In genomic region chr11:44559207-44559943, GRCh38 we compare ENCODE assay signal across 8 cellular contexts. TPM values are rescaled to one million over a fixed set of nuclear protein-coding genes. Genes with fewer than 3 reads are reported as not detected.
DNase-seq lines count a peak whose midpoint lies in the region; ATAC-seq and TF ChIP-seq lines count a peak whose summit lies in the region.

No MANE protein-coding gene starts in this region.

- peak; percentile 72 for DNase-seq in NAMALWA (ENCODE audit: low spot score)
- DNase-seq in iPS DF 6.9 (ENCODE audit: low read depth, low spot score) = peak; percentile 82
- DNase-seq in NCI-H2107 (lab: John Stamatoyannopoulos, UW) = no peak
- no peak for DNase-seq in SK-N-DZ (ENCODE audit: low spot score)
- no peak for DNase-seq in DMS53 (lab: John Stamatoyannopoulos, UW)
- DNase-seq in transverse colon = no peak

- ATAC-seq in GM18868 (IDR thresholded peaks at IDR 0.05; ENCODE audit: unreplicated experiment) = peak; percentile 87
- ATAC-seq in HG02610 (IDR thresholded peaks at IDR 0.05; ENCODE audit: unreplicated experiment) = peak; percentile 89

- intact Hi-C loops in transverse colon (cut with DNase I; ENCODE audit: low total_unique reads) = no loop called here

- H3K36me3 ChIP-seq in iPS DF 6.9 (ENCODE audit: control insufficient read depth, insufficient read depth, low read length) (no peaks in the 10 kb centered on the region), transverse colon (no peaks in the 10 kb centered on the region)

- H3K27me3 ChIP-seq in iPS DF 6.9 (ENCODE audit: control insufficient read depth, insufficient read depth, low read length) (peaks cover 1% of the 10 kb centered on the region; the same call in 1 of the 2 replicates), transverse colon (no peaks in the 10 kb centered on the region)

- no CpG with 5 or more reads among the region's 9 CpGs for WGBS in iPS DF 6.9 (ENCODE audit: insufficient coverage, insufficient read length)
- 38 to 57% methylated on average over 2 to 9 of the region's 9 CpGs for WGBS in transverse colon (ENCODE audit: low coverage in 1 of 2), 2 donors

- no peak for TF ChIP-seq POLR2A in transverse colon (IDR thresholded peaks at IDR 0.05)

- H3K9me3 ChIP-seq in iPS DF 6.9 (ENCODE audit: control insufficient read depth, insufficient read depth, low read length) (no peaks in the 10 kb centered on the region), transverse colon (no peaks in the 10 kb centered on the region)

- no peak for TF ChIP-seq EP300 in transverse colon (IDR thresholded peaks at IDR 0.05; ENCODE audit: low read depth)

- in situ Hi-C loops in transverse colon (cut with MboI; ENCODE audit: low pct_ligation_motif_present in 1 of 4, low pct_unique_long_range_greater_than_20kb in 1 of 4, low sequenced_read_pairs in 3 of 4) = loop anchor here (5.0 to 25.0 kb wide), 4 partner anchors 53 to 528 kb away; no protein-coding TSS in a partner anchor

- H3K4me3 ChIP-seq in iPS DF 6.9 (ENCODE audit: low read length) = no peak overlapping the region
- no peak overlapping the region for H3K4me3 ChIP-seq in transverse colon

- TF ChIP-seq CTCF in transverse colon (IDR thresholded peaks at IDR 0.05) = no peak

- H3K27ac ChIP-seq in iPS DF 6.9 (ENCODE audit: low read length) = no peak overlapping the region
- H3K27ac ChIP-seq in transverse colon = no peak overlapping the region

- peaks cover 7% of the 10 kb centered on the region for H3K4me1 ChIP-seq in iPS DF 6.9 (ENCODE audit: control insufficient read depth, insufficient read depth, low read length)
- peaks cover 5 to 20% (median 8%) of the 10 kb centered on the region in 4 donors for H3K4me1 ChIP-seq in transverse colon

RNA-seq across cellular contexts. Expression of gene CD82, which starts 6.1 kb away (rescaled TPM):
- 2.5 TPM in 1 of 2 replicates, not detected in the other for polyA plus RNA-seq in SK-N-DZ (2014; cell fraction: cytosol; rRNA removed)
- polyA plus RNA-seq in SK-N-DZ (2014; cell fraction: nucleus; rRNA removed) = not detected in 2 replicates
- 10 to 100 TPM in 3 of 4 donors, 1 to 10 TPM in 1; 7.9 to 23.1 (median 14.0) TPM for total RNA-seq in transverse colon

Comparison
In these comparisons a context has a peak if more than half of its experiments do, and no peak if none do; other contexts are left out.
1. DNase-seq: peak in NAMALWA (single experiment) and iPS DF 6.9 (single experiment); none in NCI-H2107 (single experiment), SK-N-DZ (single experiment), DMS53 (single experiment) and transverse colon (single experiment).